ENCODE assay signal across 1 cellular context in the genomic region with DNA sequence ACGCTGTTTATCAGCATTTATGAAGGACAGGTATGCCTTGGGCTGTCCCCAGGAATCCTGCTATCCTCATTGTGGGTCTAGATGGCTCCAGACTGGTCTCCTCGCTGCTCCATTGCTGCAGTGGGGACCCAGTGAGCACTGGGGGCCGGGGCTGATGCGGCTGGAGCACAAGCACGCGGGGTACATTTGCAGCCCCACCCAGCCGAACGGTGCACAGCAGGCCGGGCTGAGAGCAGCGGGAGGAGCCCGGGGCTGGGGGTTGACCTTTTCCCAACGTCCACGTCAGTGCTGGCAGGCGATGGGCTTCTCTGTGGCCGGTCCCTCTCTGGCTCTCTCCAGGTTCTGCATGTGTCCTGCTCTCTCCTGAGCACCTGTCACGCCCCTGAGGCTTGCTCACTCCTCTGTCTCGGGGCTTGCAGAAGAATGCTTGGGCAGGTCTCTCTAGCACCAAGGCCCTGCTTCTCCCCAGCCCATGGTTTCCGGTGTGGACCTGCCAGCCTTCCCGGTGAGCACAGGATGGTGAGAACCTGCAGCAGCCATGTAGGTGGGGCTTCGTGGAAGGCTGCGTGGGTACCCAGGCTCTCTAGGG.
TF ChIP-seq lines count a peak whose summit lies in the region.

No MANE protein-coding gene starts in this region.

TF ChIP-seq in WTC11, 78 proteins besides CTCF, POLR2A, EP300 and RAD21 (continued from another document):
- TF ChIP-seq, protein P1, sequence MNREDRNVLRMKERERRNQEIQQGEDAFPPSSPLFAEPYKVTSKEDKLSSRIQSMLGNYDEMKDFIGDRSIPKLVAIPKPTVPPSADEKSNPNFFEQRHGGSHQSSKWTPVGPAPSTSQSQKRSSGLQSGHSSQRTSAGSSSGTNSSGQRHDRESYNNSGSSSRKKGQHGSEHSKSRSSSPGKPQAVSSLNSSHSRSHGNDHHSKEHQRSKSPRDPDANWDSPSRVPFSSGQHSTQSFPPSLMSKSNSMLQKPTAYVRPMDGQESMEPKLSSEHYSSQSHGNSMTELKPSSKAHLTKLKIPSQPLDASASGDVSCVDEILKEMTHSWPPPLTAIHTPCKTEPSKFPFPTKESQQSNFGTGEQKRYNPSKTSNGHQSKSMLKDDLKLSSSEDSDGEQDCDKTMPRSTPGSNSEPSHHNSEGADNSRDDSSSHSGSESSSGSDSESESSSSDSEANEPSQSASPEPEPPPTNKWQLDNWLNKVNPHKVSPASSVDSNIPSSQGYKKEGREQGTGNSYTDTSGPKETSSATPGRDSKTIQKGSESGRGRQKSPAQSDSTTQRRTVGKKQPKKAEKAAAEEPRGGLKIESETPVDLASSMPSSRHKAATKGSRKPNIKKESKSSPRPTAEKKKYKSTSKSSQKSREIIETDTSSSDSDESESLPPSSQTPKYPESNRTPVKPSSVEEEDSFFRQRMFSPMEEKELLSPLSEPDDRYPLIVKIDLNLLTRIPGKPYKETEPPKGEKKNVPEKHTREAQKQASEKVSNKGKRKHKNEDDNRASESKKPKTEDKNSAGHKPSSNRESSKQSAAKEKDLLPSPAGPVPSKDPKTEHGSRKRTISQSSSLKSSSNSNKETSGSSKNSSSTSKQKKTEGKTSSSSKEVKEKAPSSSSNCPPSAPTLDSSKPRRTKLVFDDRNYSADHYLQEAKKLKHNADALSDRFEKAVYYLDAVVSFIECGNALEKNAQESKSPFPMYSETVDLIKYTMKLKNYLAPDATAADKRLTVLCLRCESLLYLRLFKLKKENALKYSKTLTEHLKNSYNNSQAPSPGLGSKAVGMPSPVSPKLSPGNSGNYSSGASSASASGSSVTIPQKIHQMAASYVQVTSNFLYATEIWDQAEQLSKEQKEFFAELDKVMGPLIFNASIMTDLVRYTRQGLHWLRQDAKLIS (CRISPR knock-in tag; IDR thresholded peaks at IDR 0.05; ENCODE audit: borderline replicate concordance): no peak
- TF ChIP-seq NFYB (CRISPR knock-in tag; conservative IDR thresholded peaks at IDR 0.05; ENCODE audit: low read depth): no peak
